8 cellular contexts compared by ENCODE assay signal in genomic region chr14:28765907-28766504, GRCh38. TPM values are rescaled to one million over a fixed set of nuclear protein-coding genes. Genes with fewer than 3 reads are reported as not detected.
A peak's percentile ranks its signal among the peaks of the same experiment; 100 is the strongest.
DNase-seq lines count a peak whose midpoint lies in the region; TF ChIP-seq lines count a peak whose summit lies in the region.

No MANE protein-coding gene starts in this region.

- no peaks in the 10 kb centered on the region for H3K9me3 ChIP-seq in MG63
- peaks cover 0 to 8% of the 10 kb centered on the region in 2 donors for H3K9me3 ChIP-seq in ovary

- H3K36me3 ChIP-seq in MG63 (no peaks in the 10 kb centered on the region), ovary (no peaks in the 10 kb centered on the region)

- peaks cover 5% of the 10 kb centered on the region for H3K4me1 ChIP-seq in ovary (ENCODE audit: insufficient read depth)

- H3K27ac ChIP-seq in coronary artery: peak overlapping the region in 1 of 2 donors; percentile 19
- peak overlapping the region in 1 of 2 donors; percentile 62 for H3K27ac ChIP-seq in ovary

- no peaks in the 10 kb centered on the region for H3K27me3 ChIP-seq in MG63
- no peaks in the 10 kb centered on the region for H3K27me3 ChIP-seq in ovary

- WGBS in ovary, 3 donors: 2 to 4% (median 3%) methylated on average over 34 of the region's 34 CpGs

- no peak for TF ChIP-seq POLR2A in ovary (IDR thresholded peaks at IDR 0.05)

- DNase-seq in GM12865 (ENCODE audit: low read depth) (peak; percentile 58), MG63 (peak; percentile 8), coronary artery (ENCODE audit: low spot score) (no peak), ovary (peak in 2 of 5 donors; percentile 18 to 57), activated gamma-delta T cell (lab: John Stamatoyannopoulos, UW) (no peak), kidney glomerular epithelial cell (lab: John Stamatoyannopoulos, UW) (no peak), HPDE6-E6E7 (ENCODE audit: extremely low spot score) (no peak), NAMALWA (ENCODE audit: low spot score) (no peak)

- H3K4me3 ChIP-seq in GM12865 (ENCODE audit: low read depth, low read length): peak overlapping the region; percentile 65
- peak overlapping the region; percentile 41 for H3K4me3 ChIP-seq in MG63
- peak overlapping the region; percentile 54 for H3K4me3 ChIP-seq in coronary artery
- H3K4me3 ChIP-seq in ovary: peak overlapping the region; percentile 33

- TF ChIP-seq CTCF in GM12865 (IDR thresholded peaks at IDR 0.05; ENCODE audit: insufficient read depth, low read depth, low read length, missing control alignments) (no peak), coronary artery (IDR thresholded peaks at IDR 0.05) (no peak), ovary (IDR thresholded peaks at IDR 0.05) (no peak)

- intact Hi-C loops in ovary (cut with DNase I): no loop called here

- no peak for TF ChIP-seq EP300 in ovary (IDR thresholded peaks at IDR 0.05)

RNA-seq across cellular contexts. Expression of gene FOXG1, which starts 0.6 kb away (rescaled TPM):
- total RNA-seq in MG63 (2014; rRNA removed; shearing (Covaris generic); ENCODE audit: low replicate concordance): 0.03 and 0.67 TPM in 2 replicates
- total RNA-seq in ovary: 1 to 10 TPM in 2 of 7 donors, under 1 TPM in 4, not detected in 1; 0.12 to 1.8 (median 0.20) TPM
- polyA plus RNA-seq in ovary: under 1 TPM; 0.10 to 0.15 TPM

Comparison
In these comparisons a context has a peak if more than half of its experiments do, and no peak if none do; other contexts are left out.
1. DNase-seq: peak in GM12865 (single experiment) and MG63 (single experiment); none in coronary artery (single experiment), activated gamma-delta T cell (single experiment), kidney glomerular epithelial cell (single experiment), HPDE6-E6E7 (single experiment) and NAMALWA (single experiment).
2. Peak in every context shown above with its lines, with median percentiles within 50 percentile points of each other: H3K4me3 ChIP-seq.